Comparison of ENCODE assay signal across 24 cellular contexts in genomic region chr3:25432191-25432720, GRCh38. TPM values are rescaled to one million over a fixed set of nuclear protein-coding genes. Genes with fewer than 3 reads are reported as not detected.
A peak's percentile ranks its signal among the peaks of the same experiment; 100 is the strongest.
DNase-seq lines count a peak whose midpoint lies in the region; ATAC-seq and TF ChIP-seq lines count a peak whose summit lies in the region.
"Had no signal": no experiment of that assay in that cellular context is flagged by ENCODE, and none has a peak within 500 bp of the region (broad histone marks: within the 10 kb centered on the region; RNA-seq: fewer than 3 reads in every experiment).

No MANE protein-coding gene starts in this region.

- TF ChIP-seq CTCF in SK-N-SH (IDR thresholded peaks at IDR 0.05), result no peak
- no peak for TF ChIP-seq CTCF in nephron (IDR thresholded peaks at IDR 0.05; ENCODE audit: unreplicated experiment in 3 of 3)
- no peak for TF ChIP-seq CTCF in tibial artery (IDR thresholded peaks at IDR 0.05)

- H3K9me3 Mint-ChIP-seq in nephron, result no peaks in the 10 kb centered on the region

- no peaks in the 10 kb centered on the region for H3K9me2 ChIP-seq in SK-N-SH

- no peaks in the 10 kb centered on the region for H4K20me1 ChIP-seq in SK-N-SH (ENCODE audit: insufficient read depth)

- H3K9ac ChIP-seq in SK-N-SH, result peak overlapping the region; percentile 77; the same call in 1 of the 2 replicates

- peak overlapping the region; percentile 99 to 100 (median 99) for H3K27ac Mint-ChIP-seq in nephron
- H3K27ac Mint-ChIP-seq: activated CD8-positive, alpha-beta memory T cell treated with anti-CD3 and anti-CD28 coated beads, Interleukin-2, amount 10 ng/mL, durations not matched to agents 7 days and 5 days had no signal

- 81% methylated on average over 4 of the region's 4 CpGs for WGBS in SK-N-SH (ENCODE audit: low lambda C conversion rate)
- WGBS in ectodermal cell, 2 experiments, result 88 to 96% methylated on average over 3 to 4 of the region's 4 CpGs

- peaks cover 56% of the 10 kb centered on the region for H3K4me1 Mint-ChIP-seq in nephron

- TF ChIP-seq RAD21 in SK-N-SH (IDR thresholded peaks at IDR 0.05; ENCODE audit: low read length), result no peak

- DNase-seq in SK-N-SH (no peak), tibial artery (no peak), GM19238 (ENCODE audit: insufficient read length, low spot score) (no peak), NCI-H774 (lab: John Stamatoyannopoulos, UW) (no peak)
- DNase-seq: activated CD4-positive, CD25-positive, alpha-beta regulatory T cell treated with anti-CD3 and anti-CD28 coated beads, Interleukin-2, amount 50 U/mL, for 72 hours; activated CD8-positive, alpha-beta memory T cell treated with anti-CD3 and anti-CD28 coated beads, Interleukin-2, amount 10 ng/mL, durations not matched to agents 7 days and 5 days; activated effector memory CD4-positive, alpha-beta T cell treated with Interleukin-2 at 50 U/mL for 16 hours; DMS53; GOT3; hippocampal formation; Karpas-422; NCI-H1092 treated with DMSO at 0.1 percent for 48 hours; NCI-H2107; NCI-H526; nucleus accumbens; PC-3; T-helper 9 cell; testis had no signal

- H3K4me2 ChIP-seq in SK-N-SH, result peak overlapping the region; percentile 80

- peak overlapping the region; percentile 94 to 99 (median 98) for H3K4me3 Mint-ChIP-seq in nephron
- H3K4me3 Mint-ChIP-seq: activated CD8-positive, alpha-beta memory T cell treated with anti-CD3 and anti-CD28 coated beads, Interleukin-2, amount 10 ng/mL, durations not matched to agents 7 days and 5 days had no signal

- intact Hi-C loops in tibial artery (cut with DNase I; ENCODE audit: low total_unique reads), result loop anchor here (5.0 kb wide), 1 partner anchor 35 kb away; no protein-coding TSS in a partner anchor

- peaks cover 88% of the 10 kb centered on the region for H3K79me2 ChIP-seq in SK-N-SH (ENCODE audit: insufficient read depth)

- H3F3A ChIP-seq in SK-N-SH (replicated peaks; ENCODE audit: insufficient read depth), result peaks cover 17% of the 10 kb centered on the region

- ATAC-seq in SK-N-SH treated with all-trans-retinoic acid at 6 μM for 48 hours (no peak), HG03159 (IDR thresholded peaks at IDR 0.05; ENCODE audit: unreplicated experiment) (no peak)
- ATAC-seq: activated CD8-positive, alpha-beta memory T cell treated with anti-CD3 and anti-CD28 coated beads, Interleukin-2, amount 10 ng/mL, durations not matched to agents 7 days and 5 days; PC-3 had no signal

- peaks cover 3% of the 10 kb centered on the region for H3K27me3 Mint-ChIP-seq in nephron (ENCODE audit: low read depth)

- no peak overlapping the region for H2AFZ ChIP-seq in SK-N-SH (ENCODE audit: low read depth)

- H3K27me3 ChIP-seq in SK-N-SH (ENCODE audit: insufficient read depth) (no peaks in the 10 kb centered on the region), ectodermal cell (ENCODE audit: control insufficient read depth, insufficient read depth, low read length, poor library complexity, severe bottlenecking) (no peaks in the 10 kb centered on the region), tibial artery (no peaks in the 10 kb centered on the region)
- H3K27me3 ChIP-seq: testis had no signal

- POLR2A ChIA-PET in SK-N-SH (lab: Yijun Ruan, JAX), result no interaction called here

- H3K27ac ChIP-seq in SK-N-SH (ENCODE audit: low read depth in 2 of 2, low read length in 1 of 2) (peak overlapping the region; percentile 55 to 89; a peak in 3 of 4 replicates), ectodermal cell (ENCODE audit: insufficient read depth, low read depth, low read length, poor library complexity, severe bottlenecking) (no peak overlapping the region), tibial artery (peak overlapping the region; percentile 79 to 85)
- H3K27ac ChIP-seq: 22Rv1, testis had no signal

- no peaks in the 10 kb centered on the region for H3K36me3 Mint-ChIP-seq in nephron (ENCODE audit: low read depth)
- H3K36me3 Mint-ChIP-seq: activated CD8-positive, alpha-beta memory T cell treated with anti-CD3 and anti-CD28 coated beads, Interleukin-2, amount 10 ng/mL, durations not matched to agents 7 days and 5 days had no signal

- no peak for TF ChIP-seq EP300 in SK-N-SH (IDR thresholded peaks at IDR 0.05; ENCODE audit: borderline replicate concordance in 1 of 2, low read depth in 1 of 2, low read length in 1 of 2)

- H3K4me3 ChIP-seq in SK-N-SH (ENCODE audit: low read depth in 2 of 2, low read length in 1 of 2), result peak overlapping the region in 1 of 2 experiments; percentile 70; a peak in 3 of 4 replicates
- peak overlapping the region; percentile 23 for H3K4me3 ChIP-seq in ectodermal cell (ENCODE audit: insufficient read depth, low read depth, low read length)
- peak overlapping the region; percentile 66 to 78 for H3K4me3 ChIP-seq in tibial artery
- H3K4me3 ChIP-seq: skin epidermis, testis had no signal

- H3K4me1 ChIP-seq in SK-N-SH (ENCODE audit: control insufficient read depth in 1 of 2, insufficient read depth in 2 of 2, low read depth in 1 of 2, low read length in 1 of 2) (peaks cover 9 to 14% of the 10 kb centered on the region in 2 experiments; a peak in 2 of 4 replicates), ectodermal cell (ENCODE audit: control insufficient read depth, insufficient read depth, low read length) (peaks cover 22% of the 10 kb centered on the region), tibial artery (peaks cover 0 to 40% (median 4%) of the 10 kb centered on the region in 4 donors)
- H3K4me1 ChIP-seq: testis had no signal

- CTCF ChIA-PET in SK-N-SH (lab: Yijun Ruan, JAX), result interaction anchor here (1.5 to 3.9 kb wide), 2 partner anchors 14 to 162 kb away, joined by 5 to 19 read pairs; no protein-coding TSS in a partner anchor

- no peaks in the 10 kb centered on the region for H3K36me3 ChIP-seq in SK-N-SH (replicated peaks in 1 of 2; ENCODE audit: control insufficient read depth in 1 of 2, insufficient read depth in 2 of 2, low read length in 1 of 2)
- no peaks in the 10 kb centered on the region for H3K36me3 ChIP-seq in ectodermal cell (ENCODE audit: control insufficient read depth, insufficient read depth, low read length)
- H3K36me3 ChIP-seq in tibial artery, result no peaks in the 10 kb centered on the region

- no peaks in the 10 kb centered on the region for H3K9me3 ChIP-seq in SK-N-SH
- H3K9me3 ChIP-seq in ectodermal cell (ENCODE audit: control insufficient read depth, low read length), result no peaks in the 10 kb centered on the region
- no peaks in the 10 kb centered on the region for H3K9me3 ChIP-seq in tibial artery
- H3K9me3 ChIP-seq: testis had no signal

TF ChIP-seq in SK-N-SH, 30 proteins besides CTCF, POLR2A, EP300 and RAD21 (continues in another document):
- TF ChIP-seq SIN3A (IDR thresholded peaks at IDR 0.05; ENCODE audit: borderline replicate concordance, low read depth, low read length) (no peak), FOSL2 (IDR thresholded peaks at IDR 0.05; ENCODE audit: borderline replicate concordance, low read depth) (no peak), RFX5 (IDR thresholded peaks at IDR 0.05; ENCODE audit: low read length) (no peak), ELF1 (IDR thresholded peaks at IDR 0.05) (no peak), IRF3 (IDR thresholded peaks at IDR 0.05; ENCODE audit: low read depth, low read length) (no peak), USF1 (IDR thresholded peaks at IDR 0.05; ENCODE audit: borderline replicate concordance, low read depth) (no peak), RCOR1 (IDR thresholded peaks at IDR 0.05; ENCODE audit: low read length) (no peak)

TF ChIP-seq in SK-N-SH treated with all-trans-retinoic acid at 6 μM for 48 hours, 23 proteins besides CTCF, POLR2A, EP300 and RAD21 (continues in another document):
- TF ChIP-seq TSHZ2 (CRISPR knock-in tag; IDR thresholded peaks at IDR 0.05) (no peak), ARNTL (CRISPR knock-in tag; IDR thresholded peaks at IDR 0.05; ENCODE audit: borderline replicate concordance, low read depth) (no peak), OSR1 (CRISPR knock-in tag; IDR thresholded peaks at IDR 0.05) (no peak), TCF4 (CRISPR knock-in tag; IDR thresholded peaks at IDR 0.05; ENCODE audit: borderline replicate concordance) (no peak), BACH2 (CRISPR knock-in tag; IDR thresholded peaks at IDR 0.05; ENCODE audit: borderline replicate concordance) (no peak)

RNA-seq across cellular contexts. Expression of gene RARB, which starts 4.2 kb away (rescaled TPM):
- 10.7 and 15.2 TPM in 2 replicates for polyA plus RNA-seq in SK-N-SH (2012; rRNA removed)
- 13.7 and 14.8 TPM in 2 replicates for polyA plus RNA-seq in SK-N-SH (2012; cell fraction: cytosol; rRNA removed)
- polyA plus RNA-seq in SK-N-SH (2012; cell fraction: nucleus; rRNA removed), result 8.0 and 16.6 TPM in 2 replicates
- 8.5 TPM for polyA plus RNA-seq in ectodermal cell (2013, experiment 1 of 4)
- 3.7 TPM for polyA plus RNA-seq in ectodermal cell (2013, experiment 2 of 4)
- 9.7 TPM for polyA plus RNA-seq in ectodermal cell (2013, experiment 3 of 4)
- 7.7 TPM for polyA plus RNA-seq in ectodermal cell (2013, experiment 4 of 4)
